In genomic region chr3:172813462-172813861, GRCh38 we compare ENCODE assay signal across 1 cellular context.
TF ChIP-seq lines count a peak whose summit lies in the region.

No MANE protein-coding gene starts in this region.

TF ChIP-seq in HepG2, 621 proteins besides CTCF, POLR2A, EP300 and RAD21:
- TF ChIP-seq, protein P1, sequence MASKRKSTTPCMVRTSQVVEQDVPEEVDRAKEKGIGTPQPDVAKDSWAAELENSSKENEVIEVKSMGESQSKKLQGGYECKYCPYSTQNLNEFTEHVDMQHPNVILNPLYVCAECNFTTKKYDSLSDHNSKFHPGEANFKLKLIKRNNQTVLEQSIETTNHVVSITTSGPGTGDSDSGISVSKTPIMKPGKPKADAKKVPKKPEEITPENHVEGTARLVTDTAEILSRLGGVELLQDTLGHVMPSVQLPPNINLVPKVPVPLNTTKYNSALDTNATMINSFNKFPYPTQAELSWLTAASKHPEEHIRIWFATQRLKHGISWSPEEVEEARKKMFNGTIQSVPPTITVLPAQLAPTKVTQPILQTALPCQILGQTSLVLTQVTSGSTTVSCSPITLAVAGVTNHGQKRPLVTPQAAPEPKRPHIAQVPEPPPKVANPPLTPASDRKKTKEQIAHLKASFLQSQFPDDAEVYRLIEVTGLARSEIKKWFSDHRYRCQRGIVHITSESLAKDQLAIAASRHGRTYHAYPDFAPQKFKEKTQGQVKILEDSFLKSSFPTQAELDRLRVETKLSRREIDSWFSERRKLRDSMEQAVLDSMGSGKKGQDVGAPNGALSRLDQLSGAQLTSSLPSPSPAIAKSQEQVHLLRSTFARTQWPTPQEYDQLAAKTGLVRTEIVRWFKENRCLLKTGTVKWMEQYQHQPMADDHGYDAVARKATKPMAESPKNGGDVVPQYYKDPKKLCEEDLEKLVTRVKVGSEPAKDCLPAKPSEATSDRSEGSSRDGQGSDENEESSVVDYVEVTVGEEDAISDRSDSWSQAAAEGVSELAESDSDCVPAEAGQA (IDR thresholded peaks at IDR 0.05; ENCODE audit: low read depth): no peak
- TF ChIP-seq, protein P1 (CRISPR knock-in tag; IDR thresholded peaks at IDR 0.05; ENCODE audit: borderline replicate concordance): no peak
- peak; percentile 20; the same call in 1 of the 2 replicates for TF ChIP-seq CEBPB (IDR thresholded peaks at IDR 0.05; ENCODE audit: borderline replicate concordance, low read depth, low read length)
